In genomic region chr16:20624205-20624604, GRCh38 we compare ENCODE assay signal across 9 cellular contexts. TPM values are rescaled to one million over a fixed set of nuclear protein-coding genes. Genes with fewer than 3 reads are reported as not detected.
"Had no signal": no experiment of that assay in that cellular context is flagged by ENCODE, and none has a peak within 500 bp of the region (broad histone marks: within the 10 kb centered on the region; RNA-seq: fewer than 3 reads in every experiment).

No MANE protein-coding gene starts in this region.

- FAIRE-seq: G401.6, GM12878, GM12891, GM12892, GM18507, GM19239 had no signal

- ATAC-seq: GM12878 had no signal

- H3K4me3 ChIP-seq: GM12878 had no signal

- DNase-seq: GDM1, GF-D8 had no signal

RNA-seq across cellular contexts. Expression of gene ACSM2B, which starts 48.0 kb away (rescaled TPM):
- total RNA-seq: G401, GM12878 had no signal
- polyA plus RNA-seq: GM12878 had no signal
